Comparison of ENCODE assay signal across 17 cellular contexts in genomic region chr2:133369896-133370295, GRCh38.
DNase-seq lines count a peak whose midpoint lies in the region; ATAC-seq and TF ChIP-seq lines count a peak whose summit lies in the region.
"Had no signal": no experiment of that assay in that cellular context is flagged by ENCODE, and none has a peak within 500 bp of the region (broad histone marks: within the 10 kb centered on the region; RNA-seq: fewer than 3 reads in every experiment).

No MANE protein-coding gene starts in this region.

- ATAC-seq in WTC11: peak; percentile 24; the same call in 1 of the 2 replicates
- ATAC-seq: Panc1 had no signal

- H3K4me1 ChIP-seq in HUES64 (ENCODE audit: insufficient read depth, low read length) (peaks cover 26% of the 10 kb centered on the region), mesendoderm (ENCODE audit: control insufficient read depth, low read depth, low read length) (peaks cover 3% of the 10 kb centered on the region)
- H3K4me1 ChIP-seq: BLaER1 had no signal

- DNase-seq in Caki2 (ENCODE audit: low read depth): peak; percentile 16
- no peak for DNase-seq in WTC11 (ENCODE audit: low spot score)
- peak; percentile 23 for DNase-seq in mesendoderm
- no peak for DNase-seq in activated gamma-delta T cell treated with Interleukin-2 at 50 U/mL for 16 hours
- DNase-seq in NCI-H1436 treated with DMSO at 0.1 percent for 48 hours (lab: John Stamatoyannopoulos, UW): no peak
- DNase-seq in OCI-M2 (lab: John Stamatoyannopoulos, UW; ENCODE audit: unreplicated experiment): no peak
- no peak for DNase-seq in MCF 10A (ENCODE audit: unreplicated experiment)
- DNase-seq: CD4-positive, alpha-beta memory T cell; HFFc6; IMR-90; NCI-H146; NCI-H2029 treated with DMSO at 0.1 percent for 48 hours; NCI-H774 had no signal

- H2AK5ac ChIP-seq in mesendoderm (ENCODE audit: low read length): no peak overlapping the region

- H3K27me3 Mint-ChIP-seq in WTC11 (ENCODE audit: low read depth): no peaks in the 10 kb centered on the region
- H3K27me3 Mint-ChIP-seq in MCF 10A (ENCODE audit: insufficient read depth, unreplicated experiment): no peaks in the 10 kb centered on the region
- H3K27me3 Mint-ChIP-seq: CD4-positive, alpha-beta memory T cell had no signal

- H3K4ac ChIP-seq in mesendoderm (ENCODE audit: low read depth, low read length): no peak overlapping the region

- no peaks in the 10 kb centered on the region for H3K27me3 ChIP-seq in HUES64 (ENCODE audit: insufficient read depth, low read length)
- no peaks in the 10 kb centered on the region for H3K27me3 ChIP-seq in mesendoderm (ENCODE audit: insufficient read depth, low read length, poor library complexity)
- H3K27me3 ChIP-seq: BLaER1, SJSA1 had no signal

- in situ Hi-C loops in Caki2 (cut with HindIII; ENCODE audit: low pct_unique_long_range_greater_than_20kb, low sequenced_read_pairs): no loop called here

- no peak overlapping the region for H3K18ac ChIP-seq in mesendoderm (ENCODE audit: low read length)

- H2BK15ac ChIP-seq in mesendoderm (replicated peaks; ENCODE audit: low read depth): no peak overlapping the region

- intact Hi-C loops in MCF 10A (cut with micrococcal nuclease): no loop called here

- H3K4me2 ChIP-seq in mesendoderm (ENCODE audit: low read length): no peak overlapping the region
- H3K4me2 ChIP-seq: BLaER1 had no signal

- H2BK120ac ChIP-seq in mesendoderm (ENCODE audit: low read depth, low read length): no peak overlapping the region

- H2BK5ac ChIP-seq in mesendoderm (ENCODE audit: low read length): no peak overlapping the region

- H3K4me3 ChIP-seq in HUES64 (ENCODE audit: low read length) (no peak overlapping the region; the same call in 1 of the 2 replicates), mesendoderm (ENCODE audit: low read length) (no peak overlapping the region)
- H3K4me3 ChIP-seq: BLaER1, SJSA1 had no signal

- H4K8ac ChIP-seq in mesendoderm (ENCODE audit: low read depth, low read length): no peak overlapping the region

- H3K9me3 Mint-ChIP-seq in WTC11: no peaks in the 10 kb centered on the region
- H3K9me3 Mint-ChIP-seq in MCF 10A (ENCODE audit: unreplicated experiment): no peaks in the 10 kb centered on the region
- H3K9me3 Mint-ChIP-seq: HFFc6 had no signal

- no peak overlapping the region for H3K27ac Mint-ChIP-seq in WTC11
- no peak overlapping the region for H3K27ac Mint-ChIP-seq in MCF 10A (ENCODE audit: low read depth, unreplicated experiment)
- H3K27ac Mint-ChIP-seq: CD4-positive, alpha-beta memory T cell; HFFc6 had no signal

- BruUV-seq in MCF 10A (replicated peaks; lab: Mats Ljungman, UMichigan): no TSS peak

- POLR2A ChIA-PET in WTC11 (lab: Charles Lee): no interaction called here
- POLR2A ChIA-PET in MCF 10A (lab: Yijun Ruan, JAX): no interaction called here

- H3K36me3 ChIP-seq in HUES64 (ENCODE audit: insufficient read depth, low read length): no peaks in the 10 kb centered on the region
- no peaks in the 10 kb centered on the region for H3K36me3 ChIP-seq in mesendoderm (ENCODE audit: control insufficient read depth, insufficient read depth, low read length)
- H3K36me3 ChIP-seq: BLaER1, SJSA1 had no signal

- CTCF ChIA-PET in WTC11 (lab: Charles Lee) (interaction anchor here (1.2 kb wide), 1 partner anchor 150 kb away, joined by 3 read pairs; no protein-coding TSS in a partner anchor), MCF 10A (lab: Yijun Ruan, JAX) (interaction anchor here (0.6 to 0.7 kb wide), 3 partner anchors 33 to 823 kb away, joined by 3 to 4 read pairs (median 3); no protein-coding TSS in a partner anchor)

- no peak overlapping the region for H4K5ac ChIP-seq in mesendoderm (ENCODE audit: low read length)

- no peak overlapping the region for H3K56ac ChIP-seq in mesendoderm (ENCODE audit: low read length)

- H3K27ac ChIP-seq in HUES64 (ENCODE audit: low read depth, low read length) (peak overlapping the region; percentile 53; the same call in 1 of the 2 replicates), mesendoderm (ENCODE audit: low read depth, low read length) (no peak overlapping the region)
- H3K27ac ChIP-seq: BLaER1, SJSA1 had no signal

- no peaks in the 10 kb centered on the region for H3K79me1 ChIP-seq in mesendoderm (ENCODE audit: low read length)

- H3K9ac ChIP-seq in HUES64 (ENCODE audit: low read depth, low read length): peak overlapping the region; percentile 18; the same call in 1 of the 2 replicates
- H3K9ac ChIP-seq in mesendoderm (ENCODE audit: low read length): no peak overlapping the region
- H3K9ac ChIP-seq: BLaER1 had no signal

- H3K36me3 Mint-ChIP-seq in WTC11 (no peaks in the 10 kb centered on the region), MCF 10A (ENCODE audit: insufficient read depth, unreplicated experiment) (no peaks in the 10 kb centered on the region)
- H3K36me3 Mint-ChIP-seq: CD4-positive, alpha-beta memory T cell had no signal

- H3K4me1 Mint-ChIP-seq in WTC11: peaks cover 21% of the 10 kb centered on the region
- no peaks in the 10 kb centered on the region for H3K4me1 Mint-ChIP-seq in MCF 10A (ENCODE audit: insufficient read depth, unreplicated experiment)
- H3K4me1 Mint-ChIP-seq: CD4-positive, alpha-beta memory T cell had no signal

- WGBS in HUES64: 42% methylated on average over 2 of the region's 2 CpGs
- no CpG with 5 or more reads among the region's 2 CpGs for WGBS in mesendoderm (ENCODE audit: extremely low coverage, insufficient coverage, low lambda C conversion rate)

- no peak overlapping the region for H3K23ac ChIP-seq in mesendoderm (ENCODE audit: low read length)

- no peak overlapping the region for H3K4me3 Mint-ChIP-seq in WTC11
- H3K4me3 Mint-ChIP-seq in MCF 10A (ENCODE audit: unreplicated experiment): no peak overlapping the region
- H3K4me3 Mint-ChIP-seq: CD4-positive, alpha-beta memory T cell; HFFc6 had no signal

- no peaks in the 10 kb centered on the region for H3K9me3 ChIP-seq in HUES64 (ENCODE audit: insufficient read depth, low read depth, low read length)
- H3K9me3 ChIP-seq: BLaER1, SJSA1 had no signal

- TF ChIP-seq CTCF in WTC11 (IDR thresholded peaks at IDR 0.05) (no peak), MCF 10A (IDR thresholded peaks at IDR 0.05; ENCODE audit: unreplicated experiment) (no peak)

- H3K79me2 ChIP-seq in mesendoderm (ENCODE audit: control insufficient read depth, insufficient read depth, low read length): no peaks in the 10 kb centered on the region

TF ChIP-seq in WTC11, 78 proteins besides CTCF, POLR2A, EP300 and RAD21 (continues in another document):
- no peak for TF ChIP-seq E2F4 (CRISPR knock-in tag; IDR thresholded peaks at IDR 0.05; ENCODE audit: borderline replicate concordance, low read depth)
- TF ChIP-seq, protein P1, sequence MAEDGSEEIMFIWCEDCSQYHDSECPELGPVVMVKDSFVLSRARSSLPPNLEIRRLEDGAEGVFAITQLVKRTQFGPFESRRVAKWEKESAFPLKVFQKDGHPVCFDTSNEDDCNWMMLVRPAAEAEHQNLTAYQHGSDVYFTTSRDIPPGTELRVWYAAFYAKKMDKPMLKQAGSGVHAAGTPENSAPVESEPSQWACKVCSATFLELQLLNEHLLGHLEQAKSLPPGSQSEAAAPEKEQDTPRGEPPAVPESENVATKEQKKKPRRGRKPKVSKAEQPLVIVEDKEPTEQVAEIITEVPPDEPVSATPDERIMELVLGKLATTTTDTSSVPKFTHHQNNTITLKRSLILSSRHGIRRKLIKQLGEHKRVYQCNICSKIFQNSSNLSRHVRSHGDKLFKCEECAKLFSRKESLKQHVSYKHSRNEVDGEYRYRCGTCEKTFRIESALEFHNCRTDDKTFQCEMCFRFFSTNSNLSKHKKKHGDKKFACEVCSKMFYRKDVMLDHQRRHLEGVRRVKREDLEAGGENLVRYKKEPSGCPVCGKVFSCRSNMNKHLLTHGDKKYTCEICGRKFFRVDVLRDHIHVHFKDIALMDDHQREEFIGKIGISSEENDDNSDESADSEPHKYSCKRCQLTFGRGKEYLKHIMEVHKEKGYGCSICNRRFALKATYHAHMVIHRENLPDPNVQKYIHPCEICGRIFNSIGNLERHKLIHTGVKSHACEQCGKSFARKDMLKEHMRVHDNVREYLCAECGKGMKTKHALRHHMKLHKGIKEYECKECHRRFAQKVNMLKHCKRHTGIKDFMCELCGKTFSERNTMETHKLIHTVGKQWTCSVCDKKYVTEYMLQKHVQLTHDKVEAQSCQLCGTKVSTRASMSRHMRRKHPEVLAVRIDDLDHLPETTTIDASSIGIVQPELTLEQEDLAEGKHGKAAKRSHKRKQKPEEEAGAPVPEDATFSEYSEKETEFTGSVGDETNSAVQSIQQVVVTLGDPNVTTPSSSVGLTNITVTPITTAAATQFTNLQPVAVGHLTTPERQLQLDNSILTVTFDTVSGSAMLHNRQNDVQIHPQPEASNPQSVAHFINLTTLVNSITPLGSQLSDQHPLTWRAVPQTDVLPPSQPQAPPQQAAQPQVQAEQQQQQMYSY (CRISPR knock-in tag; IDR thresholded peaks at IDR 0.05): no peak
- TF ChIP-seq USF1 (CRISPR knock-in tag; IDR thresholded peaks at IDR 0.05): no peak

Comparison
In these comparisons a context has a peak if more than half of its experiments do, and no peak if none do; other contexts are left out.
1. DNase-seq: peak in Caki2 (single experiment) and mesendoderm (single experiment); none in WTC11 (single experiment), activated gamma-delta T cell treated with Interleukin-2 at 50 U/mL for 16 hours (single experiment), NCI-H1436 treated with DMSO at 0.1 percent for 48 hours (single experiment), OCI-M2 (single experiment) and MCF 10A (single experiment).